In the genomic region with DNA sequence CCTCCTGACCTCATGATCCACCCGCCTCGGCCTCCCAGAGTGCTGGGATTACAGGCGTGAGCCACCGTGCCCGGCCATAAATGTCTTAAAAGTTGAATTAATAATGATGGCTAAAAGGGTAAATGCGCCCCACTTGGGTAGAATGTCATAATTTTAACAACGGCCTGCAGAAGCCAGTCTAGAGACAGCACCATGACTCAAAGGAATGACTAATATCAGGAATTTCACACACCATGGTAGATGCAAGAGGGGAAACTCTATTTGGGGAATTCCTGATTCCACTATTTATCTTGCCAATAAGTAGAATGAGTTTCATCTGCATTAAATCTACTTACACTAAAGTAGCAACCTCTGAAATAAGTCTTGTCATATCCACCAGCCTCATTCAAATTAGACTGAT, we compare ENCODE assay signal across 13 cellular contexts.
DNase-seq lines count a peak whose midpoint lies in the region; ATAC-seq and TF ChIP-seq lines count a peak whose summit lies in the region.
"Had no signal": no experiment of that assay in that cellular context is flagged by ENCODE, and none has a peak within 500 bp of the region (broad histone marks: within the 10 kb centered on the region; RNA-seq: fewer than 3 reads in every experiment).

No MANE protein-coding gene starts in this region.

- H3K27ac ChIP-seq in heart right ventricle = no peak overlapping the region

- no peaks in the 10 kb centered on the region for H3K4me1 ChIP-seq in heart right ventricle

- 87 to 94% methylated on average over 7 of the region's 7 CpGs for WGBS in heart right ventricle, 2 donors

- no peaks in the 10 kb centered on the region for H3K36me3 Mint-ChIP-seq in CD14-positive monocyte

- no peak overlapping the region for H3K4me3 Mint-ChIP-seq in CD14-positive monocyte

- H3K27me3 Mint-ChIP-seq in CD14-positive monocyte (ENCODE audit: low read depth in 3 of 3) = peaks cover 0 to 3% (median 3%) of the 10 kb centered on the region in 3 donors

- TF ChIP-seq CTCF in GM20000 (IDR thresholded peaks at IDR 0.05; ENCODE audit: extremely low read depth, missing control alignments) (no peak), fibroblast of the aortic adventitia (IDR thresholded peaks at IDR 0.05; ENCODE audit: insufficient read depth, low read length) (no peak), CD14-positive monocyte (IDR thresholded peaks at IDR 0.05) (no peak), heart right ventricle (IDR thresholded peaks at IDR 0.05) (no peak)

- H3K4me1 Mint-ChIP-seq in CD14-positive monocyte = no peaks in the 10 kb centered on the region

- H3K9me3 ChIP-seq in heart right ventricle = no peaks in the 10 kb centered on the region

- intact Hi-C loops in CD14-positive monocyte (cut with micrococcal nuclease) = no loop called here
- intact Hi-C loops in heart right ventricle (cut with DNase I) = no loop called here

- H3K9me3 Mint-ChIP-seq in CD14-positive monocyte = peaks cover 0 to 3% (median 2%) of the 10 kb centered on the region in 7 donors

- ATAC-seq in heart right ventricle = no peak
- ATAC-seq: Panc1 had no signal

- H3K36me3 ChIP-seq in heart right ventricle = no peaks in the 10 kb centered on the region

- H3K27ac Mint-ChIP-seq in CD14-positive monocyte = no peak overlapping the region

- peak; percentile 91 for DNase-seq in EH (ENCODE audit: low read depth)
- DNase-seq in GM20000 (ENCODE audit: low spot score) = peak; percentile 3
- DNase-seq in HT1080 (ENCODE audit: low read depth) = peak; percentile 63
- peak; percentile 77 for DNase-seq in fibroblast of the aortic adventitia (ENCODE audit: low read depth)
- no peak for DNase-seq in CD14-positive monocyte (ENCODE audit: low spot score)
- DNase-seq in effector CD4-positive, alpha-beta T cell = no peak
- no peak for DNase-seq in stimulated activated CD8-positive, alpha-beta memory T cell treated with anti-CD3 and anti-CD28 coated beads, Interleukin-4, amount 100 ng/mL, for 48 hours
- no peak for DNase-seq in heart right ventricle
- DNase-seq: DMS153; effector memory CD4-positive, alpha-beta T cell; MM.1S; small intestine had no signal

- no peak overlapping the region for H3K4me3 ChIP-seq in fibroblast of the aortic adventitia (ENCODE audit: low read depth, low read length)
- H3K4me3 ChIP-seq in heart right ventricle = no peak overlapping the region

- H3K27me3 ChIP-seq in heart right ventricle = peaks cover 0 to 2% (median 0%) of the 10 kb centered on the region in 7 donors

Comparison
In these comparisons a context has a peak if more than half of its experiments do, and no peak if none do; other contexts are left out.
1. DNase-seq: peak in EH (single experiment), GM20000 (single experiment), HT1080 (single experiment) and fibroblast of the aortic adventitia (single experiment); none in CD14-positive monocyte (single experiment), effector CD4-positive, alpha-beta T cell (single experiment), stimulated activated CD8-positive, alpha-beta memory T cell treated with anti-CD3 and anti-CD28 coated beads, Interleukin-4, amount 100 ng/mL, for 48 hours (single experiment) and heart right ventricle (0 of 2).